ENCODE assay signal across 30 cellular contexts in the genomic region with DNA sequence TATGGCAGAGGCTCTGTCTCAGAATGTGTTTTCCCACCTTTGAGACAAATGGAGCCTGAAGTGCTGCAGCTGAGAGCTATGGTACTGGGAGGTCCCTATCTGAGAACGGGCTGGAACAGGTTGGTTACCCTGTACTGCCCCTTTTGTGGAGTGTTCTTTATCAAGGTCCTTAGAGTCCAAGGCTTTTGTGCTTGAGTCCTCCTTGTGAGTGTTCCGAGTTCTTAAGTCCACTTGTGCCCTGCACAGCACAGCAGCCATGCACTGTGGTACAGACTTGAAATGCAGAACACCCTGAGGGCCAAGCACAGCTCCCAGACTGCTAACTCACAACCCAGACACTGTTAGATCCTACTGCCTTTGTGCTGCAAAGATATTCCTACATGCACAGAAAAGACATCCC.
"Had no signal": no experiment of that assay in that cellular context is flagged by ENCODE, and none has a peak within 500 bp of the region (broad histone marks: within the 10 kb centered on the region; RNA-seq: fewer than 3 reads in every experiment).

No MANE protein-coding gene starts in this region.

- H3K9ac ChIP-seq: neural progenitor cell, parathyroid adenoma had no signal

- H3K9me3 Mint-ChIP-seq: effector memory CD8-positive, alpha-beta T cell; naive thymus-derived CD4-positive, alpha-beta T cell; nephron; neural progenitor cell; stimulated activated naive CD8-positive, alpha-beta T cell treated with anti-CD3 and anti-CD28 coated beads, Interleukin-15, amount 100 ng/mL, for 72 hours had no signal

- H3K4me3 ChIP-seq: esophagus squamous epithelium, heart right ventricle, left ventricle myocardium inferior, neural progenitor cell, prostate gland, right atrium auricular region, smooth muscle cell, tibial nerve had no signal

- H2AFZ ChIP-seq: neural progenitor cell, parathyroid adenoma had no signal

- H3K4me3 Mint-ChIP-seq: effector memory CD8-positive, alpha-beta T cell; naive thymus-derived CD4-positive, alpha-beta T cell; nephron; neural progenitor cell; stimulated activated naive CD8-positive, alpha-beta T cell treated with anti-CD3 and anti-CD28 coated beads, Interleukin-15, amount 100 ng/mL, for 72 hours had no signal

- H3K36me3 Mint-ChIP-seq: naive thymus-derived CD4-positive, alpha-beta T cell; neural progenitor cell had no signal

- H3K27ac Mint-ChIP-seq: effector memory CD8-positive, alpha-beta T cell; naive thymus-derived CD4-positive, alpha-beta T cell; nephron; neural progenitor cell; stimulated activated naive CD8-positive, alpha-beta T cell treated with anti-CD3 and anti-CD28 coated beads, Interleukin-15, amount 100 ng/mL, for 72 hours had no signal

- H3K27me3 Mint-ChIP-seq: effector memory CD8-positive, alpha-beta T cell had no signal

- H3K36me3 ChIP-seq: neural progenitor cell, prostate gland had no signal

- H3K79me2 ChIP-seq: parathyroid adenoma had no signal

- H3K27ac ChIP-seq: esophagus squamous epithelium, left ventricle myocardium inferior, neural progenitor cell, parathyroid adenoma, prostate gland, right atrium auricular region had no signal

- ATAC-seq: effector memory CD8-positive, alpha-beta T cell; left cardiac atrium; naive thymus-derived CD4-positive, alpha-beta T cell; sciatic nerve; stimulated activated naive CD8-positive, alpha-beta T cell treated with anti-CD3 and anti-CD28 coated beads, Interleukin-15, amount 100 ng/mL, for 72 hours had no signal

- H3K4me1 ChIP-seq: parathyroid adenoma, prostate gland had no signal

- FAIRE-seq: endometrium, islet of Langerhans had no signal

- H3K4me2 ChIP-seq: neural progenitor cell, smooth muscle cell had no signal

- H3K27me3 ChIP-seq: esophagus squamous epithelium, heart right ventricle, neural progenitor cell, right atrium auricular region, tibial nerve had no signal

- DNase-seq: cerebellar nuclear complex; cortex of kidney; effector memory CD8-positive, alpha-beta T cell; erythroblast; esophagus squamous epithelium; foreskin melanocyte; glutamatergic neuron; heart right ventricle; hippocampal formation; left cardiac atrium; left ventricle myocardium inferior; mesenchymal stem cell; midbrain; naive thymus-derived CD4-positive, alpha-beta T cell; stimulated activated CD4-positive, alpha-beta T cell treated with anti-CD3 and anti-CD28 coated beads, Interleukin-12 subunit alpha, Interleukin-12 subunit beta, amount 100 ng/mL, for 4 hours; stimulated activated CD4-positive, alpha-beta T cell treated with anti-CD3 and anti-CD28 coated beads, Interleukin-1b, Interleukin-23, amount 100 ng/mL, for 48 hours; stimulated activated CD4-positive, alpha-beta T cell treated with anti-CD3 and anti-CD28 coated beads, Interleukin-4, amount 100 ng/mL, for 1 hour; stimulated activated CD8-positive, alpha-beta memory T cell treated with anti-CD3 and anti-CD28 coated beads, Interleukin-4, amount 100 ng/mL, for 48 hours; stimulated activated naive CD4-positive, alpha-beta T cell; stimulated activated naive CD8-positive, alpha-beta T cell treated with anti-CD3 and anti-CD28 coated beads, Interleukin-15, amount 100 ng/mL, for 72 hours had no signal

- H3K9me3 ChIP-seq: esophagus squamous epithelium, heart right ventricle, left ventricle myocardium inferior, prostate gland, right atrium auricular region, tibial nerve had no signal
